In genomic region chr4:119628281-119629141, GRCh38 we compare ENCODE assay signal across 8 cellular contexts. TPM values are rescaled to one million over a fixed set of nuclear protein-coding genes. Genes with fewer than 3 reads are reported as not detected.
DNase-seq lines count a peak whose midpoint lies in the region; ATAC-seq and TF ChIP-seq lines count a peak whose summit lies in the region.

Gene PDE5A (minus strand): TSS chr4:119628804. CDS start chr4:119628671, 133 bp downstream.

- peak; percentile 43 to 46 for TF ChIP-seq CTCF in fibroblast of lung (conservative IDR thresholded peaks at IDR 0.05 in 1 of 2, IDR thresholded peaks at IDR 0.05 in 1 of 2; ENCODE audit: low read depth in 1 of 2, low read length in 2 of 2)

- H3K79me2 ChIP-seq in fibroblast of lung (ENCODE audit: control insufficient read depth, insufficient read depth, low read length) = peaks cover 51% of the 10 kb centered on the region

- DNase-seq in D341Med (ENCODE audit: low spot score) (peak; percentile 90), OCI-M1 (lab: John Stamatoyannopoulos, UW) (peak; percentile 89), activated T-helper 1 cell treated with Interleukin-2 at 50 U/mL for 16 hours (ENCODE audit: low read depth) (peak; percentile 65), fibroblast of lung (ENCODE audit: low read depth in 2 of 2) (peak; percentile 80 to 84), naive B cell (peak; percentile 63)
- DNase-seq in stimulated activated naive B cell treated with anti-CD40 and anti-IgM and Interleukin-4, amounts not matched to agents 10 μg/mL and 1 μg/mL and 100 μg/mL, for 72 hours = peak; percentile 52

- peak within 1 kb of the TSS; percentile 86 for H3K9ac ChIP-seq in HUES64 (ENCODE audit: low read depth, low read length)
- H3K9ac ChIP-seq in fibroblast of lung (ENCODE audit: insufficient read depth, low read length) = peak within 1 kb of the TSS; percentile 83

- H3K4me1 Mint-ChIP-seq in naive B cell = peaks cover 21 to 24% (median 21%) of the 10 kb centered on the region in 3 donors
- peaks cover 17 to 28% of the 10 kb centered on the region in 2 donors for H3K4me1 Mint-ChIP-seq in stimulated activated naive B cell treated with anti-CD40 and anti-IgM and Interleukin-4, amounts not matched to agents 10 μg/mL and 1 μg/mL and 100 μg/mL, for 72 hours

- H3K4me3 Mint-ChIP-seq in naive B cell = peak within 1 kb of the TSS; percentile 85 to 94 (median 92)
- peak within 1 kb of the TSS; percentile 85 to 87 for H3K4me3 Mint-ChIP-seq in stimulated activated naive B cell treated with anti-CD40 and anti-IgM and Interleukin-4, amounts not matched to agents 10 μg/mL and 1 μg/mL and 100 μg/mL, for 72 hours

- peak within 1 kb of the TSS in 5 of 6 donors; percentile 41 to 88 (median 47) for H3K27ac Mint-ChIP-seq in naive B cell
- H3K27ac Mint-ChIP-seq in stimulated activated naive B cell treated with anti-CD40 and anti-IgM and Interleukin-4, amounts not matched to agents 10 μg/mL and 1 μg/mL and 100 μg/mL, for 72 hours = no peak within 1 kb of the TSS

- WGBS in HUES64 = under 1% methylated on average over 65 of the region's 65 CpGs

- H3K27ac ChIP-seq in HUES64 (ENCODE audit: low read depth, low read length) (peak within 1 kb of the TSS; percentile 79; the same call in 1 of the 2 replicates), fibroblast of lung (ENCODE audit: insufficient read depth, low read length) (peak within 1 kb of the TSS; percentile 85)

- H3K4me1 ChIP-seq in HUES64 (ENCODE audit: insufficient read depth, low read length) (0 out of 2 replicates have a peak, but pooled peaks cover 3% of the 10 kb centered on the region), fibroblast of lung (ENCODE audit: control insufficient read depth, extremely low read depth, insufficient read depth, low read length) (peaks cover 9% of the 10 kb centered on the region)

- no peaks in the 10 kb centered on the region for H3K36me3 Mint-ChIP-seq in naive B cell
- no peaks in the 10 kb centered on the region for H3K36me3 Mint-ChIP-seq in stimulated activated naive B cell treated with anti-CD40 and anti-IgM and Interleukin-4, amounts not matched to agents 10 μg/mL and 1 μg/mL and 100 μg/mL, for 72 hours

- peak within 1 kb of the TSS; percentile 85 for H3K4me2 ChIP-seq in fibroblast of lung (ENCODE audit: extremely low read depth, insufficient read depth, low read length)

- H3K9me3 ChIP-seq in HUES64 (ENCODE audit: insufficient read depth, low read depth, low read length) (no peaks in the 10 kb centered on the region), fibroblast of lung (ENCODE audit: control insufficient read depth, insufficient read depth, low read depth, low read length) (no peaks in the 10 kb centered on the region)

- H3K4me3 ChIP-seq in HUES64 (ENCODE audit: low read length) = peak within 1 kb of the TSS; percentile 93
- peak within 1 kb of the TSS; percentile 93 to 99 (median 96) for H3K4me3 ChIP-seq in fibroblast of lung (replicated peaks in 1 of 4; ENCODE audit: control extremely low read depth in 1 of 4, insufficient read depth in 1 of 4, low read depth in 3 of 4, low read length in 4 of 4)

- peaks cover 13 to 49% (median 43%) of the 10 kb centered on the region in 3 donors for H3K27me3 Mint-ChIP-seq in naive B cell
- peaks cover 30 to 46% of the 10 kb centered on the region in 2 donors for H3K27me3 Mint-ChIP-seq in stimulated activated naive B cell treated with anti-CD40 and anti-IgM and Interleukin-4, amounts not matched to agents 10 μg/mL and 1 μg/mL and 100 μg/mL, for 72 hours

- H3K9me3 Mint-ChIP-seq in naive B cell = no peaks in the 10 kb centered on the region
- H3K9me3 Mint-ChIP-seq in stimulated activated naive B cell treated with anti-CD40 and anti-IgM and Interleukin-4, amounts not matched to agents 10 μg/mL and 1 μg/mL and 100 μg/mL, for 72 hours = no peaks in the 10 kb centered on the region

- peaks cover 2% of the 10 kb centered on the region for H4K20me1 ChIP-seq in fibroblast of lung (ENCODE audit: control insufficient read depth, extremely low read depth, insufficient read depth, low read length)

- ATAC-seq in GM21526 (IDR thresholded peaks at IDR 0.05; ENCODE audit: low FRiP score, unreplicated experiment) = peak; percentile 96
- ATAC-seq in naive B cell (ENCODE audit: low read depth in 2 of 2) = peak; percentile 77 to 79
- peak; percentile 89 to 90 for ATAC-seq in stimulated activated naive B cell treated with anti-CD40 and anti-IgM and Interleukin-4, amounts not matched to agents 10 μg/mL and 1 μg/mL and 100 μg/mL, for 72 hours (replicated peaks)

- H2AFZ ChIP-seq in fibroblast of lung (ENCODE audit: low read length) = peak within 1 kb of the TSS; percentile 34

- H3K27me3 ChIP-seq in HUES64 (ENCODE audit: insufficient read depth, low read length) (peaks cover 17% of the 10 kb centered on the region; the same call in 1 of the 2 replicates), fibroblast of lung (ENCODE audit: control insufficient read depth, insufficient read depth, low read length) (no peaks in the 10 kb centered on the region)

- no peaks in the 10 kb centered on the region for H3K36me3 ChIP-seq in HUES64 (ENCODE audit: insufficient read depth, low read length)
- H3K36me3 ChIP-seq in fibroblast of lung (ENCODE audit: control insufficient read depth, insufficient read depth, low read length) = peaks cover 2% of the 10 kb centered on the region

RNA-seq across cellular contexts. Expression of gene PDE5A, which starts in this region (rescaled TPM):
- polyA plus RNA-seq in HUES64 (2013, experiment 1 of 2) = 7.5 TPM
- 10.1 TPM for polyA plus RNA-seq in HUES64 (2013, experiment 2 of 2)
- total RNA-seq in fibroblast of lung = 383 and 832 TPM in 2 replicates
- 197 and 253 TPM in 2 replicates for polyA plus RNA-seq in fibroblast of lung
- polyA plus RNA-seq in fibroblast of lung (2012) = 137 and 178 TPM in 2 replicates
- 227 and 333 TPM in 2 replicates for polyA minus RNA-seq in fibroblast of lung (ENCODE audit: low replicate concordance)
- 1 to 10 TPM in 5 of 6 donors, under 1 TPM in 1; 0.46 to 2.5 (median 1.9) TPM for polyA plus RNA-seq in naive B cell (ENCODE audit: low read depth in 6 of 6)

Comparison
In these comparisons a context has a peak if more than half of its experiments do, and no peak if none do; other contexts are left out.
1. Peak in every context shown above with its lines: DNase-seq, ATAC-seq, H3K4me3 ChIP-seq and H3K27ac ChIP-seq.
2. RNA of gene PDE5A (polyA plus RNA-seq): 137 to 253 TPM in fibroblast of lung; 0.46 to 2.5 TPM in naive B cell; every median in the first group is over 10 times any median in the second.